1 cellular context compared by ENCODE assay signal in the genomic region with DNA sequence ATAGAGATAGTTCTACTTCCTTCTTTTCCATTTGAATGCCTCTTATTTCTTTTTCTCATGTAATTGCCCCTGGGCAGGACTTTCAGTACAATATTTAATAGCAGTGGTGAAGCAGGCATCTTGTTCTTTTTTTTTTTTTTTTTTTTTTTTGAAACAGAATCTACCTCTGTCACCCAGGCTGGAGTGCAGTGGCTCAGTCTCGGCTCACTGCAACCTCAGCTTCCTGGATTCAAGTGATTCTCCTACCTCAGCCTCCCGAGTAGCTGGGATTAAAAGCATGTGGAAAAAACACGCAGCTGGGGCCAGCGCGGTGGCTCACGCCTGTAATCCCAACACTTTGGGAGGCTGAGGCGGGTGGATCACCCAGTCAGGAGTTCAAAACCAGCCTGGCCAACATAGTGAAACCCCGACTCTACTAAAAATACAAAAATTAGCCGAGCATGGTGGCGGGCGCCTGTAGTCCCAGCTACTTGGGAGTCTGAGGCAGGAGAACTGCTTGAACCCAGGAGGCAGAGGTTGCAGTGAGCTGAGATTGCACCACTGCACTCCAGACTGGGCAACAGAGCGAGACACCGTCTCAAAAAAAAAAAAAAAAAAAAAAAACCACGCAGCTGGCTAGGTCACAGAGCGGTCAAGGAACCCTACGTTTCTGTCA.
TF ChIP-seq lines count a peak whose summit lies in the region.

No MANE protein-coding gene starts in this region.

TF ChIP-seq in GM12878, 131 proteins besides CTCF, POLR2A, EP300 and RAD21:
- 0 out of 2 replicates have a peak, but pooled peaks have one; percentile 22 for TF ChIP-seq ZNF217 (IDR thresholded peaks at IDR 0.05)
- peak; percentile 36; the same call in 1 of the 2 replicates for TF ChIP-seq ZNF384 (IDR thresholded peaks at IDR 0.05; ENCODE audit: borderline replicate concordance, low read depth, low read length)
TF ChIP-seq in GM12878: peak in this region for 2; not testable (repeated sequence) for 129.
